Comparison of ENCODE assay signal across 22 cellular contexts in the genomic region with DNA sequence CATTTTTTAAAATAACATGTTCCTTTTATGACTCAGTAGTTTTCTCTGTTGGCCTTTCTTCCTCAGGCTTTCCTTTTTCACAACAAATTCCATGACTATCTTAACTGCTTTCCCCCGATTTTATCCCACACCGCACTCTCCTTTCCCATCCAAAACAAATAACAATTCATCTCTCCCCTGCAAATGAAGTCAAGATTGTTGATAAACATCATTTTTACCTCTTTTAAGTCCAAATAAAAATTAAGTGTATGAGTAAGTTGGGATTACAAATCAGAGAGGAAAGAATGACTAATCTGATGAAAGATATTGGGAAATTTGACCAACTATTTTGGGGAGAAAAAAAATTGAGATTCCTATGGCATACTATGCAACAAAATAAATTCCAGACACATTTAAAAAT. TPM values are rescaled to one million over a fixed set of nuclear protein-coding genes. Genes with fewer than 3 reads are reported as not detected.
A peak's percentile ranks its signal among the peaks of the same experiment; 100 is the strongest.
DNase-seq lines count a peak whose midpoint lies in the region; ATAC-seq and TF ChIP-seq lines count a peak whose summit lies in the region.
"Had no signal": no experiment of that assay in that cellular context is flagged by ENCODE, and none has a peak within 500 bp of the region (broad histone marks: within the 10 kb centered on the region; RNA-seq: fewer than 3 reads in every experiment).

No MANE protein-coding gene starts in this region.

- in situ Hi-C loops in astrocyte of the spinal cord (cut with HindIII; ENCODE audit: low sequenced_read_pairs) = no loop called here

- H3K27me3 Mint-ChIP-seq in HFFc6 (ENCODE audit: insufficient read depth) = no peaks in the 10 kb centered on the region
- peaks cover 6% of the 10 kb centered on the region for H3K27me3 Mint-ChIP-seq in CD8-positive, alpha-beta T cell (ENCODE audit: low read depth)

- no peaks in the 10 kb centered on the region for H3K9me3 Mint-ChIP-seq in HFFc6
- H3K9me3 Mint-ChIP-seq in CD8-positive, alpha-beta T cell = no peaks in the 10 kb centered on the region
- H3K9me3 Mint-ChIP-seq: dendritic cell treated with granulocyte-macrophage colony-stimulating factor and Interleukin-4, amounts not matched to agents 40 ng/mL and 50 ng/mL, for 4 days; T-helper 2 cell treated with Interferon-gamma antibody and Interleukin-4, amounts not matched to agents 5 μg/mL and 100 μg/mL, for 36 hours had no signal

- no peaks in the 10 kb centered on the region for H3K36me3 ChIP-seq in CD8-positive, alpha-beta T cell (ENCODE audit: insufficient read depth, low read length)
- no peaks in the 10 kb centered on the region for H3K36me3 ChIP-seq in WERI-Rb-1
- H3K36me3 ChIP-seq: SJCRH30 had no signal

- no peaks in the 10 kb centered on the region for H3K9me3 ChIP-seq in CD8-positive, alpha-beta T cell (ENCODE audit: low read length)
- no peaks in the 10 kb centered on the region for H3K9me3 ChIP-seq in WERI-Rb-1 (ENCODE audit: severe bottlenecking)
- H3K9me3 ChIP-seq: A549, SJCRH30 had no signal

- H3K36me3 Mint-ChIP-seq in HFFc6 (ENCODE audit: low read depth) = no peaks in the 10 kb centered on the region
- no peaks in the 10 kb centered on the region for H3K36me3 Mint-ChIP-seq in CD8-positive, alpha-beta T cell
- H3K36me3 Mint-ChIP-seq: mesothelial cell of epicardium had no signal

- peak overlapping the region; percentile 2; the same call in 1 of the 2 replicates for H3K4me3 Mint-ChIP-seq in HFFc6
- no peak overlapping the region for H3K4me3 Mint-ChIP-seq in CD8-positive, alpha-beta T cell
- H3K4me3 Mint-ChIP-seq: dendritic cell treated with granulocyte-macrophage colony-stimulating factor and Interleukin-4, amounts not matched to agents 40 ng/mL and 50 ng/mL, for 4 days; mesothelial cell of epicardium; neural crest cell; T-helper 2 cell treated with Interferon-gamma antibody and Interleukin-4, amounts not matched to agents 5 μg/mL and 100 μg/mL, for 36 hours had no signal

- intact Hi-C loops in CD8-positive, alpha-beta T cell (cut with DNase I, micrococcal nuclease) = loop anchor here in 1 of 2 experiments (5.0 kb wide), 1 partner anchor 1168 kb away; no protein-coding TSS in a partner anchor

- H3K4me1 ChIP-seq in CD8-positive, alpha-beta T cell (ENCODE audit: insufficient read depth, low read length) = peaks cover 7% of the 10 kb centered on the region
- H3K4me1 ChIP-seq: A549, SJCRH30 had no signal

- CTCF ChIA-PET in AG04449 (lab: Yijun Ruan, JAX) = interaction anchor here (0.9 kb wide), 1 partner anchor 10 kb away, joined by 3 read pairs; no protein-coding TSS in a partner anchor
- CTCF ChIA-PET in CD8-positive, alpha-beta T cell (lab: Charles Lee) = no interaction called here

- no peak overlapping the region for H3K4me3 ChIP-seq in AG04449 (ENCODE audit: low read depth, low read length)
- no peak overlapping the region for H3K4me3 ChIP-seq in astrocyte of the spinal cord (ENCODE audit: low read depth, low read length)
- H3K4me3 ChIP-seq in fibroblast of villous mesenchyme (ENCODE audit: low read depth, low read length) = no peak overlapping the region
- no peak overlapping the region for H3K4me3 ChIP-seq in CD8-positive, alpha-beta T cell (ENCODE audit: low read depth, low read length)
- H3K4me3 ChIP-seq in WERI-Rb-1 (ENCODE audit: low read depth, low read length) = no peak overlapping the region
- H3K4me3 ChIP-seq: A549, SJCRH30 had no signal

- peaks cover 38% of the 10 kb centered on the region for H3K4me1 Mint-ChIP-seq in HFFc6 (ENCODE audit: low read depth)
- peaks cover 9% of the 10 kb centered on the region for H3K4me1 Mint-ChIP-seq in CD8-positive, alpha-beta T cell (ENCODE audit: low read depth)

- peak; percentile 83 for DNase-seq in AG04449 (ENCODE audit: low read depth, low spot score)
- DNase-seq in HFFc6 = peak; percentile 87
- DNase-seq in astrocyte of the spinal cord (ENCODE audit: low read depth, low spot score) = peak; percentile 33
- peak; percentile 79 for DNase-seq in fibroblast of villous mesenchyme (ENCODE audit: low read depth)
- no peak for DNase-seq in stimulated activated CD4-positive, alpha-beta T cell treated with anti-CD3 and anti-CD28 coated beads, Interleukin-12 subunit alpha, Interleukin-12 subunit beta, amount 100 ng/mL, for 4 hours
- no peak for DNase-seq in CD8-positive, alpha-beta T cell
- DNase-seq in WERI-Rb-1 = no peak
- DNase-seq: hypothalamus; NCI-H1092; NCI-H2107; NCI-H69; OCI-M1; SJCRH30; stimulated activated naive CD4-positive, alpha-beta T cell treated with Interleukin-2 at 50 U/mL for 16 hours; trophoblast cell had no signal

- TF ChIP-seq CTCF in AG04449 (IDR thresholded peaks at IDR 0.05; ENCODE audit: insufficient read depth, low read length, missing control alignments) (no peak), HFFc6 (IDR thresholded peaks at IDR 0.05) (no peak), astrocyte of the spinal cord (IDR thresholded peaks at IDR 0.05; ENCODE audit: low read depth, low read length) (no peak), fibroblast of villous mesenchyme (IDR thresholded peaks at IDR 0.05; ENCODE audit: insufficient read depth, low read depth, low read length) (no peak), WERI-Rb-1 (IDR thresholded peaks at IDR 0.05; ENCODE audit: low read depth, low read length) (no peak)
- TF ChIP-seq CTCF in CD8-positive, alpha-beta T cell (IDR thresholded peaks at IDR 0.05) = no peak

- H3K27ac Mint-ChIP-seq in HFFc6 = peak overlapping the region; percentile 70
- no peak overlapping the region for H3K27ac Mint-ChIP-seq in CD8-positive, alpha-beta T cell
- H3K27ac Mint-ChIP-seq: dendritic cell treated with granulocyte-macrophage colony-stimulating factor and Interleukin-4, amounts not matched to agents 40 ng/mL and 50 ng/mL, for 4 days; mesothelial cell of epicardium; T-helper 2 cell treated with Interferon-gamma antibody and Interleukin-4, amounts not matched to agents 5 μg/mL and 100 μg/mL, for 36 hours had no signal

- no peaks in the 10 kb centered on the region for H3K27me3 ChIP-seq in CD8-positive, alpha-beta T cell (ENCODE audit: insufficient read depth, low read length)
- no peaks in the 10 kb centered on the region for H3K27me3 ChIP-seq in WERI-Rb-1 (ENCODE audit: insufficient read depth, low read depth, severe bottlenecking)
- H3K27me3 ChIP-seq: SJCRH30 had no signal

- ATAC-seq in HG03520 (IDR thresholded peaks at IDR 0.05; ENCODE audit: unreplicated experiment) = no peak
- no peak for ATAC-seq in CD8-positive, alpha-beta T cell
- ATAC-seq: A549; activated CD4-positive, CD25-positive, alpha-beta regulatory T cell treated with anti-CD3 and anti-CD28 coated beads, Interleukin-2, amount 50 U/mL, for 24 hours had no signal

- H3K27ac ChIP-seq in CD8-positive, alpha-beta T cell (ENCODE audit: low read depth, low read length) = no peak overlapping the region
- no peak overlapping the region for H3K27ac ChIP-seq in WERI-Rb-1
- H3K27ac ChIP-seq: A549, SJCRH30 had no signal

- POLR2A ChIA-PET in AG04449 (lab: Yijun Ruan, JAX) = no interaction called here
- POLR2A ChIA-PET in CD8-positive, alpha-beta T cell (lab: Charles Lee) = no interaction called here

RNA-seq across cellular contexts. Expression of gene SEC61B, which starts 47.3 kb away (rescaled TPM):
- 100 to 1,000 TPM; 234 to 281 (median 252) TPM for total RNA-seq in HFFc6 (2021; fragmentation: NEBNext Ultra II Directional; extraction: Animal tissue kit (Norgen Biotek cat#: 25700))
- total RNA-seq in fibroblast of villous mesenchyme = 94.7 and 119 TPM in 2 replicates
- total RNA-seq in CD8-positive, alpha-beta T cell = 100 to 1,000 TPM; 107 to 108 TPM

RNA-seq across cellular contexts. Expression of gene ALG2, which starts 47.7 kb away (rescaled TPM):
- total RNA-seq in HFFc6 (2021; fragmentation: NEBNext Ultra II Directional; extraction: Animal tissue kit (Norgen Biotek cat#: 25700)) = 10 to 100 TPM; 30.4 to 42.2 (median 38.3) TPM
- 55.4 and 64.8 TPM in 2 replicates for total RNA-seq in fibroblast of villous mesenchyme
- total RNA-seq in CD8-positive, alpha-beta T cell = 10 to 100 TPM; 21.0 to 24.7 TPM

Comparison
In these comparisons a context has a peak if more than half of its experiments do, and no peak if none do; other contexts are left out.
1. DNase-seq: peak in AG04449 (single experiment), HFFc6 (single experiment), astrocyte of the spinal cord (single experiment) and fibroblast of villous mesenchyme (single experiment); none in stimulated activated CD4-positive, alpha-beta T cell treated with anti-CD3 and anti-CD28 coated beads, Interleukin-12 subunit alpha, Interleukin-12 subunit beta, amount 100 ng/mL, for 4 hours (single experiment), CD8-positive, alpha-beta T cell (0 of 7) and WERI-Rb-1 (single experiment).